10 cellular contexts compared by ENCODE assay signal in the genomic region with DNA sequence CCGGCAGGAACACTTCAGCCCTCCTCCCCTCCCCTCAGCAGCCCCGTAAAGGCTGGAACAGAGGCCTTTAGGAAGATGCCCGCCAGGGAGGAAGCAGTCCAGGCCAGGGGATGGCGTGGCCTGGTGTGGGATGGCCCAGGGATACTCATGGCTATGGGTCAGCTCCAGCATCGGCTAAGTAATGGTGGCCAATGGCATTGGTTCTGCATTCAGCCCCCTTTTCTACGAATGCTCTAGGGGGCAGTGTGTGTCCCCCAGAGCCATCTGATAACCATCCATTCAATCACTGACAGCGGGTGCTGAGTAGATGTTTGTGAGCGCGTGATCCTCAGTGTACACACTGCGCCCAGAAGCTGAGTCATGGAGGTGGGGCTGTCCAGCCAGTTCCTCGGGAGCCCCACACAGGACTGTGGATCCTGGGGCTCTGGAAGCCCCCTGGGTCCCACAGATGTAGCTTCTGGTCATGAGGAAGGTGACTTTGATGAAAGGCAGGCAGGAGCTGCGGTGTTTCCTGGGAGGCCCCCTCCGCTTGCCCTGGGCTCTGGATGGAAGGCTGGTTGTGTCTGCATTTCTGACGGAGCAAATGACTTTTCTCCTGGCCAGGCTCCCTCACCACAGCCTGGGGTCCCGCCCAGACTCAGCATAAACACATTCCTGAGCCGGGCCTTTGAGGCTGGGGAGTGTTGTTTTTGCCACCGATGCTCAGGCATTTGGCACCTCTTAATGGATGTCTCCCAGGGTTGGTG. TPM values are rescaled to one million over a fixed set of nuclear protein-coding genes. Genes with fewer than 3 reads are reported as not detected.
DNase-seq lines count a peak whose midpoint lies in the region; ATAC-seq and TF ChIP-seq lines count a peak whose summit lies in the region.
"Had no signal": no experiment of that assay in that cellular context is flagged by ENCODE, and none has a peak within 500 bp of the region (broad histone marks: within the 10 kb centered on the region; RNA-seq: fewer than 3 reads in every experiment).

No MANE protein-coding gene starts in this region.

- DNase-seq in GM06990 (ENCODE audit: extremely low read depth, insufficient read length) (no peak), RPMI7951 (ENCODE audit: low read depth) (peak; percentile 79), glomerular visceral epithelial cell (ENCODE audit: extremely low spot score) (peak; percentile 62), epidermal melanocyte (ENCODE audit: insufficient read length, low spot score) (no peak), NCI-H2196 (lab: John Stamatoyannopoulos, UW; ENCODE audit: unreplicated experiment) (no peak), foreskin melanocyte (no peak)
- DNase-seq: NCI-H2171 had no signal

- no peak for ATAC-seq in GM18907 (IDR thresholded peaks at IDR 0.05; ENCODE audit: unreplicated experiment)

- peak overlapping the region; percentile 56 for H3K27ac ChIP-seq in skeletal muscle tissue (ENCODE audit: low read depth, low read length)

- no peaks in the 10 kb centered on the region; the same call in 1 of the 2 replicates for H3K27me3 ChIP-seq in GM06990 (replicated peaks; ENCODE audit: control insufficient read depth, insufficient read depth, low read length)
- peaks cover 0 to 5% (median 3%) of the 10 kb centered on the region in 3 donors for H3K27me3 ChIP-seq in skeletal muscle tissue (ENCODE audit: control insufficient read depth in 3 of 3, insufficient read depth in 3 of 3, low read length in 3 of 3)

- no peaks in the 10 kb centered on the region for H3K9me3 ChIP-seq in skeletal muscle tissue (ENCODE audit: control insufficient read depth in 3 of 3, low read length in 3 of 3)

- peak; percentile 23 for TF ChIP-seq CTCF in GM06990 (IDR thresholded peaks at IDR 0.05; ENCODE audit: insufficient read depth, low read length, poor library complexity, severe bottlenecking)

- H3K4me1 ChIP-seq in skeletal muscle tissue (ENCODE audit: control insufficient read depth in 3 of 3, insufficient read depth in 3 of 3, low read length in 3 of 3), result peaks cover 46 to 58% (median 48%) of the 10 kb centered on the region in 3 donors

- H3K4me3 ChIP-seq in GM06990 (replicated peaks; ENCODE audit: low read depth, low read length) (no peak overlapping the region), skeletal muscle tissue (ENCODE audit: low read length in 3 of 3) (no peak overlapping the region)
- H3K4me3 ChIP-seq: lung had no signal

- H3K36me3 ChIP-seq in GM06990 (ENCODE audit: control insufficient read depth, insufficient read depth, low read length), result no peaks in the 10 kb centered on the region
- H3K36me3 ChIP-seq in skeletal muscle tissue (ENCODE audit: control insufficient read depth in 3 of 3, insufficient read depth in 3 of 3, low read length in 3 of 3), result peaks cover 0 to 10% (median 0%) of the 10 kb centered on the region in 3 donors

- H3K9ac ChIP-seq in skeletal muscle tissue (ENCODE audit: low read depth in 1 of 3, low read length in 3 of 3), result no peak overlapping the region

RNA-seq across cellular contexts. Expression of a gene that starts 46.5 kb away (rescaled TPM):
- total RNA-seq in RPMI7951 (2014; rRNA removed; shearing (Covaris generic)), result 1.7 and 2.1 TPM in 2 replicates
- 105 TPM for total RNA-seq in skeletal muscle tissue

Comparison
In these comparisons a context has a peak if more than half of its experiments do, and no peak if none do; other contexts are left out.
1. DNase-seq: peak in RPMI7951 (single experiment) and glomerular visceral epithelial cell (single experiment); none in GM06990 (single experiment), epidermal melanocyte (single experiment), NCI-H2196 (single experiment) and foreskin melanocyte (single experiment).
2. RNA of a gene that starts 46.5 kb away (total RNA-seq): 105 TPM in skeletal muscle tissue (single experiment); 1.7 to 2.1 TPM in RPMI7951; every median in the first group is over 10 times any median in the second.